10 cellular contexts compared by ENCODE assay signal in genomic region chr10:103911021-103911459, GRCh38. TPM values are rescaled to one million over a fixed set of nuclear protein-coding genes. Genes with fewer than 3 reads are reported as not detected.
DNase-seq lines count a peak whose midpoint lies in the region; ATAC-seq, FAIRE-seq and TF ChIP-seq lines count a peak whose summit lies in the region.
"Had no signal": no experiment of that assay in that cellular context is flagged by ENCODE, and none has a peak within 500 bp of the region (broad histone marks: within the 10 kb centered on the region; RNA-seq: fewer than 3 reads in every experiment).

No MANE protein-coding gene starts in this region.

- H3K4me3 ChIP-seq in H1 (ENCODE audit: extremely low read depth in 1 of 4, insufficient read depth in 2 of 4, low read depth in 3 of 4, low read length in 4 of 4) = no peak overlapping the region
- H3K4me3 ChIP-seq in thyroid gland (replicated peaks in 1 of 3) = no peak overlapping the region
- H3K4me3 ChIP-seq: SK-N-MC had no signal

- peaks cover 13% of the 10 kb centered on the region for H3K4me1 Mint-ChIP-seq in mesothelial cell of epicardium

- no peak for TF ChIP-seq POLR2A in H1 (IDR thresholded peaks at IDR 0.05; ENCODE audit: control extremely low read depth in 1 of 2, low read depth in 2 of 2, low read length in 2 of 2)
- TF ChIP-seq POLR2A in thyroid gland (IDR thresholded peaks at IDR 0.05) = no peak

- no peak overlapping the region for H2AFZ ChIP-seq in H1 (ENCODE audit: low read length)

- H3K9ac ChIP-seq in H1 (replicated peaks in 1 of 4; ENCODE audit: extremely low read depth in 1 of 4, low read depth in 3 of 4, low read length in 3 of 4) = no peak overlapping the region

- no peak for TF ChIP-seq RAD21 in H1 (IDR thresholded peaks at IDR 0.05 in 1 of 2, conservative IDR thresholded peaks at IDR 0.05 in 1 of 2; ENCODE audit: low read depth in 2 of 2, low read length in 2 of 2)

- POLR2A ChIA-PET in H1 (lab: Charles Lee; ENCODE audit: partially characterized antibody) = interaction anchor here (0.7 to 1.6 kb wide), 4 partner anchors 8 to 359 kb away, joined by 3 to 6 read pairs (median 3); no protein-coding TSS in a partner anchor

- H2BK20ac ChIP-seq in H1 (ENCODE audit: low read length) = no peak overlapping the region

- no peak overlapping the region for H3K23ac ChIP-seq in H1 (ENCODE audit: insufficient read length)

- no peaks in the 10 kb centered on the region for H3K9me3 Mint-ChIP-seq in mesothelial cell of epicardium

- H3K36me3 Mint-ChIP-seq in mesothelial cell of epicardium = peaks cover 11% of the 10 kb centered on the region

- H3K23me2 ChIP-seq in H1 (ENCODE audit: low read depth, low read length) = no peaks in the 10 kb centered on the region

- DNase-seq in NOMO-1 (lab: John Stamatoyannopoulos, UW; ENCODE audit: unreplicated experiment in 2 of 2) (peak; percentile 52 to 55), NOMO-1 treated with dmso at 0.1 percent for 144 hours (lab: John Stamatoyannopoulos, UW; ENCODE audit: unreplicated experiment) (no peak), UCSD-AML1 (lab: John Stamatoyannopoulos, UW; ENCODE audit: unreplicated experiment) (peak; percentile 30), H1 (ENCODE audit: low read depth in 1 of 2, low spot score in 2 of 2) (no peak), thyroid gland (no peak), mesothelial cell of epicardium (ENCODE audit: low spot score in 2 of 2, unreplicated experiment in 2 of 2) (no peak), NK-92 (lab: John Stamatoyannopoulos, UW; ENCODE audit: unreplicated experiment) (no peak)

- no peak for ATAC-seq in HG03521 (IDR thresholded peaks at IDR 0.05; ENCODE audit: unreplicated experiment)

- H3K4me3 Mint-ChIP-seq in mesothelial cell of epicardium = no peak overlapping the region

- H4K91ac ChIP-seq in H1 (replicated peaks; ENCODE audit: insufficient read length, low read length) = peak overlapping the region; percentile 47

- no peak for FAIRE-seq in H1 (lab: Jason Lieb, UNC)
- FAIRE-seq: A204.1 had no signal

- CTCF ChIA-PET in H1 (lab: Charles Lee; ENCODE audit: partially characterized antibody) = interaction anchor here (1.7 kb wide), 1 partner anchor 20 kb away, joined by 3 read pairs; no protein-coding TSS in a partner anchor

- no peaks in the 10 kb centered on the region for H3K27me3 Mint-ChIP-seq in mesothelial cell of epicardium (ENCODE audit: low read depth)

- no peaks in the 10 kb centered on the region for H3K79me2 ChIP-seq in H1 (ENCODE audit: control insufficient read depth in 1 of 2, insufficient read depth in 2 of 2, low read length in 2 of 2)

- H4K5ac ChIP-seq in H1 (ENCODE audit: insufficient read length, low read depth, low read length) = no peak overlapping the region

- H2BK120ac ChIP-seq in H1 (replicated peaks; ENCODE audit: low read depth, low read length) = no peak overlapping the region

- WGBS in H1 (ENCODE audit: extremely low coverage in 1 of 2, insufficient coverage in 1 of 2, insufficient read length in 1 of 2, insufficient replicate concordance in 2 of 2, low coverage in 1 of 2, low lambda C conversion rate in 2 of 2, missing lambda C conversion rate in 1 of 2), 2 experiments = 93% methylated on average over 3 of the region's 3 CpGs; no CpG with 5 or more reads in 1 of the 2 experiments
- 80 to 81% methylated on average over 3 of the region's 3 CpGs for WGBS in thyroid gland, 2 donors

- no peaks in the 10 kb centered on the region for H3K27me3 ChIP-seq in H1 (replicated peaks in 1 of 4; ENCODE audit: control insufficient read depth in 3 of 4, extremely low read depth in 1 of 4, insufficient read depth in 3 of 4, low read length in 3 of 4)
- H3K27me3 ChIP-seq in thyroid gland = no peaks in the 10 kb centered on the region

- TF ChIP-seq EP300 in H1 (IDR thresholded peaks at IDR 0.05; ENCODE audit: borderline replicate concordance in 1 of 2, low read depth in 2 of 2, low read length in 2 of 2) = no peak

- no peak overlapping the region for H3K27ac Mint-ChIP-seq in mesothelial cell of epicardium

- H3K9me3 ChIP-seq in H1 (ENCODE audit: insufficient read depth in 2 of 2, low read depth in 1 of 2, low read length in 1 of 2) (peaks cover 8 to 9% of the 10 kb centered on the region in 2 experiments), thyroid gland (no peaks in the 10 kb centered on the region)

- peaks cover 2 to 11% (median 4%) of the 10 kb centered on the region in 4 experiments; a peak in 6 of 7 replicates for H3K4me1 ChIP-seq in H1 (replicated peaks in 1 of 4; ENCODE audit: control insufficient read depth in 3 of 4, insufficient read depth in 4 of 4, low read length in 3 of 4)
- H3K4me1 ChIP-seq in thyroid gland = peaks cover 20 to 34% of the 10 kb centered on the region in 2 donors

- H4K8ac ChIP-seq in H1 (ENCODE audit: extremely low read depth, insufficient read depth, low read length) = no peak overlapping the region

- H3K36me3 ChIP-seq in H1 (ENCODE audit: control insufficient read depth in 2 of 4, insufficient read depth in 4 of 4, low read length in 3 of 4) = peaks cover 0 to 14% (median 4%) of the 10 kb centered on the region in 4 experiments; a peak in 2 of 8 replicates
- H3K36me3 ChIP-seq in thyroid gland = no peaks in the 10 kb centered on the region

- H2BK12ac ChIP-seq in H1 (ENCODE audit: low read depth, low read length) = 0 out of 2 replicates have a peak overlapping the region, but pooled peaks have one; percentile 33

- no peak overlapping the region for H3K56ac ChIP-seq in H1 (replicated peaks; ENCODE audit: insufficient read length, low read depth, low read length)

- no peak overlapping the region for H3K27ac ChIP-seq in H1 (ENCODE audit: low read depth, low read length)
- H3K27ac ChIP-seq in thyroid gland = peak overlapping the region in 2 of 3 donors; percentile 11 to 47
- H3K27ac ChIP-seq: SK-N-MC had no signal

- no peak overlapping the region for H3K14ac ChIP-seq in H1 (ENCODE audit: insufficient read length)

- H3K4ac ChIP-seq in H1 (replicated peaks; ENCODE audit: insufficient read length, low read depth, low read length) = no peak overlapping the region

- H3K18ac ChIP-seq in H1 (ENCODE audit: extremely low read depth, low read length) = no peak overlapping the region

- no peaks in the 10 kb centered on the region for H4K20me1 ChIP-seq in H1 (replicated peaks in 1 of 2; ENCODE audit: control insufficient read depth in 1 of 2, insufficient read depth in 2 of 2, low read length in 2 of 2)

- no peaks in the 10 kb centered on the region for H3K79me1 ChIP-seq in H1 (ENCODE audit: low read depth, low read length)

- no peak overlapping the region for H3K4me2 ChIP-seq in H1 (ENCODE audit: insufficient read depth in 1 of 2, low read depth in 2 of 2, low read length in 2 of 2)

- no peak for TF ChIP-seq CTCF in H1 (IDR thresholded peaks at IDR 0.05; ENCODE audit: control extremely low read depth in 1 of 3, insufficient read depth in 1 of 3, low read depth in 1 of 3, low read length in 3 of 3)
- no peak for TF ChIP-seq CTCF in thyroid gland (IDR thresholded peaks at IDR 0.05)
- no peak for TF ChIP-seq CTCF in mesothelial cell of epicardium (IDR thresholded peaks at IDR 0.05; ENCODE audit: unreplicated experiment)

- no peak overlapping the region for H2BK15ac ChIP-seq in H1 (ENCODE audit: low read length)

- intact Hi-C loops in thyroid gland (cut with DNase I) = loop anchor here (10.0 kb wide), 1 partner anchor 54 kb away; the partner anchor contains the start of gene SLK

- H2AK5ac ChIP-seq in H1 (ENCODE audit: low read depth, low read length) = no peak overlapping the region

- H2BK5ac ChIP-seq in H1 (ENCODE audit: low read depth, low read length) = peak overlapping the region; percentile 75; the same call in 1 of the 2 replicates

TF ChIP-seq in H1, 55 proteins besides CTCF, POLR2A, EP300 and RAD21 (continues in another document):
- TF ChIP-seq BRCA1 (IDR thresholded peaks at IDR 0.05; ENCODE audit: low read depth, low read length) (no peak), BACH1 (IDR thresholded peaks at IDR 0.05; ENCODE audit: low read length) (no peak), BCL11A (IDR thresholded peaks at IDR 0.05; ENCODE audit: low read depth in 2 of 2, low read length in 2 of 2) (no peak)

RNA-seq across cellular contexts. Expression of gene STN1, which starts 6.9 kb away (rescaled TPM):
- total RNA-seq in H1 (2021; fragmentation: NEBNext Ultra II Directional; extraction: Animal tissue kit (Norgen Biotek cat#: 25700)) = 10.3 and 12.4 TPM in 2 replicates
- 8.3 and 10.1 TPM in 2 replicates for polyA plus RNA-seq in H1 (2011; rRNA removed)
- 13.3 TPM for polyA plus RNA-seq in H1 (2011; cell fraction: cytosol; rRNA removed)
- 7.8 TPM for polyA plus RNA-seq in H1 (2011; cell fraction: nucleus; rRNA removed)
- 11.8 to 13.7 TPM (median 12.4 TPM) in 4 replicates for polyA plus RNA-seq in H1 (2012, experiment 1 of 2)
- 2.3 TPM for polyA plus RNA-seq in H1 (2012, experiment 2 of 2)
- 10.1 TPM for polyA plus RNA-seq in H1 (2013, experiment 1 of 2)
- 10.0 TPM for polyA plus RNA-seq in H1 (2013, experiment 2 of 2)
- polyA minus RNA-seq in H1 (2011; rRNA and poly(A)+ RNA removed) = 12.7 and 13.0 TPM in 2 replicates
- polyA minus RNA-seq in H1 (2011; cell fraction: cytosol; rRNA and poly(A)+ RNA removed) = 6.7 TPM
- polyA minus RNA-seq in H1 (2011; cell fraction: nucleus; rRNA and poly(A)+ RNA removed) = 7.5 TPM
- 10 to 100 TPM; 20.7 to 37.1 (median 30.7) TPM for total RNA-seq in thyroid gland
- total RNA-seq in mesothelial cell of epicardium = 14.0 to 14.5 TPM (median 14.2 TPM) in 3 replicates

RNA-seq across cellular contexts. Expression of gene SH3PXD2A, which starts 55.7 kb away (rescaled TPM):
- 15.3 and 16.3 TPM in 2 replicates for total RNA-seq in H1 (2021; fragmentation: NEBNext Ultra II Directional; extraction: Animal tissue kit (Norgen Biotek cat#: 25700))
- polyA plus RNA-seq in H1 (2011; rRNA removed) = 5.4 and 7.9 TPM in 2 replicates
- polyA plus RNA-seq in H1 (2011; cell fraction: cytosol; rRNA removed) = 8.8 TPM
- 18.7 TPM for polyA plus RNA-seq in H1 (2011; cell fraction: nucleus; rRNA removed)
- polyA plus RNA-seq in H1 (2012, experiment 1 of 2) = 7.5 to 10.9 TPM (median 9.6 TPM) in 4 replicates
- polyA plus RNA-seq in H1 (2012, experiment 2 of 2) = 5.7 TPM
- polyA plus RNA-seq in H1 (2013, experiment 1 of 2) = 6.2 TPM
- polyA plus RNA-seq in H1 (2013, experiment 2 of 2) = 6.0 TPM
- polyA minus RNA-seq in H1 (2011; rRNA and poly(A)+ RNA removed) = 5.6 TPM in 2 replicates
- 7.1 TPM for polyA minus RNA-seq in H1 (2011; cell fraction: cytosol; rRNA and poly(A)+ RNA removed)
- polyA minus RNA-seq in H1 (2011; cell fraction: nucleus; rRNA and poly(A)+ RNA removed) = 4.9 TPM
- total RNA-seq in thyroid gland (10 to 100 TPM in 2 of 4 donors, 1 to 10 TPM in 2; 9.4 to 20.6 (median 11.2) TPM), mesothelial cell of epicardium (33.5 to 36.8 TPM (median 34.4 TPM) in 3 replicates)

RNA-seq across cellular contexts. Expression of gene SLK, which starts 55.9 kb away (rescaled TPM):
- 18.3 and 18.8 TPM in 2 replicates for total RNA-seq in H1 (2021; fragmentation: NEBNext Ultra II Directional; extraction: Animal tissue kit (Norgen Biotek cat#: 25700))
- 1.6 and 2.7 TPM in 2 replicates for polyA plus RNA-seq in H1 (2011; rRNA removed)
- 4.5 TPM for polyA plus RNA-seq in H1 (2011; cell fraction: cytosol; rRNA removed)
- 2.6 TPM for polyA plus RNA-seq in H1 (2011; cell fraction: nucleus; rRNA removed)
- 8.1 to 17.0 TPM (median 9.4 TPM) in 4 replicates for polyA plus RNA-seq in H1 (2012, experiment 1 of 2)
- 0.62 TPM for polyA plus RNA-seq in H1 (2012, experiment 2 of 2)
- 14.6 TPM for polyA plus RNA-seq in H1 (2013, experiment 1 of 2)
- polyA plus RNA-seq in H1 (2013, experiment 2 of 2) = 13.8 TPM
- polyA minus RNA-seq in H1 (2011; rRNA and poly(A)+ RNA removed) = 4.6 and 7.4 TPM in 2 replicates
- polyA minus RNA-seq in H1 (2011; cell fraction: cytosol; rRNA and poly(A)+ RNA removed) = 7.9 TPM
- 9.3 TPM for polyA minus RNA-seq in H1 (2011; cell fraction: nucleus; rRNA and poly(A)+ RNA removed)
- total RNA-seq in thyroid gland (10 to 100 TPM; 57.7 to 76.9 (median 64.5) TPM), mesothelial cell of epicardium (29.3 to 30.2 TPM (median 29.7 TPM) in 3 replicates)

Comparison
In these comparisons a context has a peak if more than half of its experiments do, and no peak if none do; other contexts are left out.
1. DNase-seq: peak in NOMO-1 (2 of 2) and UCSD-AML1 (single experiment); none in NOMO-1 treated with dmso at 0.1 percent for 144 hours (single experiment), H1 (0 of 2), thyroid gland (0 of 2), mesothelial cell of epicardium (0 of 2) and NK-92 (single experiment).